26 cellular contexts compared by ENCODE assay signal in the genomic region with DNA sequence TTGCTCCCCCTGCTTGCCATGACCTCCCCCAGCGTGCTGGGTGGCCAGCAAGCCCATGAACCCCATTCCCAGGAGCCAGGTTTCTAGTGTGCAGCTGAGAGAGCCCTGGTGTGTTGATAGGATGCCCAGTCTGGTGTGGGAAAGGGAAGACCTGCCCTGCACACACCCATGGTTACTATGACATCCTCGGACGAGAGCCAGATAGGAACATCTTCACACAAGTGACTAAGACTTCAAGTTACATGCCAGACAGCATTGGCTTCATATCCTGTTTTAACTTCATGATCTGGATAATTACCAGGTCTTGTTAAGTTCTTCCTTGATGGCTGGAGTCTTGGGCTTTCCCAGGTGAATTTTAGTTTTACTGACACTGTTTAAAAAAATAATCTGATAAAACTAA.
"Had no signal": no experiment of that assay in that cellular context is flagged by ENCODE, and none has a peak within 500 bp of the region (broad histone marks: within the 10 kb centered on the region; RNA-seq: fewer than 3 reads in every experiment).

No MANE protein-coding gene starts in this region.

- H3K4me3 Mint-ChIP-seq: activated CD8-positive, alpha-beta T cell treated with anti-CD3 and anti-CD28 coated beads, Interleukin-2, amount 10 ng/mL, durations not matched to agents 7 days and 5 days; activated naive CD8-positive, alpha-beta T cell; activated T-helper 17 cell treated with anti-CD3 and anti-CD28 coated beads, Interleukin-2, amount 50 U/mL, for 72 hours; dendritic cell treated with granulocyte-macrophage colony-stimulating factor and Interleukin-4, amounts not matched to agents 40 ng/mL and 50 ng/mL, for 4 days; memory B cell; natural killer cell treated with Interleukin-12 subunit alpha and Interleukin-12 subunit beta and Interleukin-15 and Interleukin-18, amount 100 ng/mL, for 72 hours; stimulated activated naive CD8-positive, alpha-beta T cell treated with anti-CD3 and anti-CD28 coated beads, Interleukin-15, Interleukin-2, amounts not matched to agents 100 ng/mL and 50 ng/mL, for 24 hours; T-helper 2 cell treated with Interferon-gamma antibody and Interleukin-4, amounts not matched to agents 5 μg/mL and 100 μg/mL, for 36 hours had no signal

- H3K4me1 Mint-ChIP-seq: activated T-helper 17 cell treated with anti-CD3 and anti-CD28 coated beads, Interleukin-2, amount 50 U/mL, for 72 hours; memory B cell had no signal

- H3K27me3 ChIP-seq: adrenal gland, ascending aorta, brain microvascular endothelial cell, gastroesophageal sphincter, heart left ventricle, neutrophil, ovary, tibial nerve, vagina had no signal

- H3K4me3 ChIP-seq: adrenal gland, ascending aorta, gastroesophageal sphincter, heart left ventricle, ovary, tibial nerve, vagina had no signal

- H3K27ac Mint-ChIP-seq: activated CD8-positive, alpha-beta T cell treated with anti-CD3 and anti-CD28 coated beads, Interleukin-2, amount 10 ng/mL, durations not matched to agents 7 days and 5 days; activated naive CD8-positive, alpha-beta T cell; activated T-helper 17 cell treated with anti-CD3 and anti-CD28 coated beads, Interleukin-2, amount 50 U/mL, for 72 hours; dendritic cell treated with granulocyte-macrophage colony-stimulating factor and Interleukin-4, amounts not matched to agents 40 ng/mL and 50 ng/mL, for 4 days; memory B cell; natural killer cell treated with Interleukin-12 subunit alpha and Interleukin-12 subunit beta and Interleukin-15 and Interleukin-18, amount 100 ng/mL, for 72 hours; stimulated activated naive CD8-positive, alpha-beta T cell treated with anti-CD3 and anti-CD28 coated beads, Interleukin-15, Interleukin-2, amounts not matched to agents 100 ng/mL and 50 ng/mL, for 24 hours; T-helper 2 cell treated with Interferon-gamma antibody and Interleukin-4, amounts not matched to agents 5 μg/mL and 100 μg/mL, for 36 hours had no signal

- DNase-seq: activated CD4-positive, alpha-beta T cell treated with anti-CD3 and anti-CD28 coated beads for 1 hour; activated CD4-positive, alpha-beta T cell treated with anti-CD3 and anti-CD28 coated beads, Interleukin-2, amount 50 U/mL, for 1 hour; activated CD8-positive, alpha-beta T cell treated with anti-CD3 and anti-CD28 coated beads, Interleukin-2, amount 10 ng/mL, durations not matched to agents 7 days and 5 days; activated naive CD4-positive, alpha-beta T cell; adrenal gland; brain microvascular endothelial cell; caudate nucleus; effector CD4-positive, alpha-beta T cell; heart left ventricle; left cardiac atrium; ovary; right cardiac atrium; stimulated activated CD4-positive, alpha-beta T cell treated with anti-CD3 and anti-CD28 coated beads, Interleukin-12 subunit alpha, Interleukin-12 subunit beta, amount 100 ng/mL, for 4 hours; substantia nigra had no signal

- H3K27me3 Mint-ChIP-seq: activated naive CD8-positive, alpha-beta T cell; activated T-helper 17 cell treated with anti-CD3 and anti-CD28 coated beads, Interleukin-2, amount 50 U/mL, for 72 hours; memory B cell had no signal

- H3K9me3 Mint-ChIP-seq: activated T-helper 17 cell treated with anti-CD3 and anti-CD28 coated beads, Interleukin-2, amount 50 U/mL, for 72 hours had no signal

- H3K36me3 Mint-ChIP-seq: activated naive CD8-positive, alpha-beta T cell; memory B cell had no signal

- H3K36me3 ChIP-seq: adrenal gland, ascending aorta, brain microvascular endothelial cell, gastroesophageal sphincter, heart left ventricle, neutrophil, ovary, tibial nerve, vagina had no signal

- H3K4me1 ChIP-seq: adrenal gland, ascending aorta, tibial nerve, vagina had no signal

- H3K9me3 ChIP-seq: adrenal gland, neutrophil, ovary, vagina had no signal

- H3K27ac ChIP-seq: adrenal gland, ascending aorta, brain microvascular endothelial cell, gastroesophageal sphincter, heart left ventricle, neutrophil, ovary, tibial nerve, vagina had no signal

- ATAC-seq: activated CD8-positive, alpha-beta T cell treated with anti-CD3 and anti-CD28 coated beads, Interleukin-2, amount 10 ng/mL, durations not matched to agents 7 days and 5 days; activated T-helper 17 cell treated with anti-CD3 and anti-CD28 coated beads, Interleukin-2, amount 50 U/mL, for 72 hours; gastroesophageal sphincter; heart left ventricle; right cardiac atrium had no signal
